ENCODE assay signal across 1 cellular context in genomic region chr1:157312270-157312812, GRCh38.
TF ChIP-seq lines count a peak whose summit lies in the region.

No MANE protein-coding gene starts in this region.

TF ChIP-seq in K562, 482 proteins besides CTCF, POLR2A, EP300 and RAD21 (continued from another document and continues in another):
- TF ChIP-seq E2F8 (IDR thresholded peaks at IDR 0.05; ENCODE audit: low read depth, partially characterized antibody) (no peak), MYC (IDR thresholded peaks at IDR 0.05; ENCODE audit: low read depth, low read length) (peak; percentile 55; the same call in 1 of the 2 replicates), MYC (CRISPR knock-in tag; IDR thresholded peaks at IDR 0.05; ENCODE audit: borderline replicate concordance, low read depth) (no peak), TARDBP (IDR thresholded peaks at IDR 0.05) (no peak), LARP7 (IDR thresholded peaks at IDR 0.05) (no peak), SIN3A (IDR thresholded peaks at IDR 0.05; ENCODE audit: borderline replicate concordance in 2 of 2, control insufficient read depth in 1 of 2, low read depth in 2 of 2, low read length in 2 of 2) (no peak), KDM1A (IDR thresholded peaks at IDR 0.05) (no peak), HDAC6 (IDR thresholded peaks at IDR 0.05; ENCODE audit: low read depth, low read length) (no peak), HNRNPLL (IDR thresholded peaks at IDR 0.05; ENCODE audit: low read depth, low read length, poor library complexity, severe bottlenecking) (no peak), TCF3 (CRISPR knock-in tag; IDR thresholded peaks at IDR 0.05) (peak; percentile 11; the same call in 1 of the 2 replicates), ZEB2 (IDR thresholded peaks at IDR 0.05) (no peak), MTA3 (IDR thresholded peaks at IDR 0.05; ENCODE audit: borderline replicate concordance) (peak; percentile 29; the same call in 1 of the 2 replicates), ZNF324 (CRISPR knock-in tag; IDR thresholded peaks at IDR 0.05) (no peak), HNRNPUL1 (IDR thresholded peaks at IDR 0.05; ENCODE audit: low read length) (no peak), SRSF9 (IDR thresholded peaks at IDR 0.05; ENCODE audit: borderline replicate concordance, low read depth, low read length) (no peak), COPS2 (conservative IDR thresholded peaks at IDR 0.05) (no peak), SOX6 (IDR thresholded peaks at IDR 0.05) (peak; percentile 41; the same call in 1 of the 2 replicates), ARNT (IDR thresholded peaks at IDR 0.05) (peak in 1 of 2 experiments; percentile 59; a peak in 1 of 4 replicates), HLTF (IDR thresholded peaks at IDR 0.05) (no peak), ELF2 (CRISPR knock-in tag; IDR thresholded peaks at IDR 0.05) (no peak), FOXA3 (CRISPR knock-in tag; conservative IDR thresholded peaks at IDR 0.05 in 1 of 2, IDR thresholded peaks at IDR 0.05 in 1 of 2) (no peak), USF1 (CRISPR knock-in tag; IDR thresholded peaks at IDR 0.05) (no peak), BDP1 (IDR thresholded peaks at IDR 0.05; ENCODE audit: insufficient read depth, insufficient read length) (no peak), HEY1 (CRISPR knock-in tag; IDR thresholded peaks at IDR 0.05; ENCODE audit: borderline replicate concordance) (no peak), E4F1 (CRISPR knock-in tag; IDR thresholded peaks at IDR 0.05; ENCODE audit: borderline replicate concordance) (no peak), FOXO4 (CRISPR knock-in tag; IDR thresholded peaks at IDR 0.05) (no peak), CBX3 (IDR thresholded peaks at IDR 0.05; ENCODE audit: borderline replicate concordance in 1 of 2, low read length in 2 of 2) (peak in 1 of 2 experiments; percentile 62; a peak in 1 of 3 replicates), ATF4 (CRISPR knock-in tag; IDR thresholded peaks at IDR 0.05) (no peak), CUX1 (CRISPR knock-in tag; IDR thresholded peaks at IDR 0.05) (no peak; the same call in 1 of the 2 replicates), ZNF444 (CRISPR knock-in tag; IDR thresholded peaks at IDR 0.05) (no peak), PCBP1 (IDR thresholded peaks at IDR 0.05; ENCODE audit: low read depth, low read length, poor library complexity, severe bottlenecking) (no peak), SNRNP70 (optimal IDR thresholded peaks at IDR 0.05; ENCODE audit: low read depth, low read length) (no peak), CC2D1A (IDR thresholded peaks at IDR 0.05) (peak; percentile 50; the same call in 1 of the 2 replicates), SAP30 (IDR thresholded peaks at IDR 0.05; ENCODE audit: borderline replicate concordance, insufficient read depth, low read depth, low read length, poor library complexity, severe bottlenecking) (no peak), NFIC (IDR thresholded peaks at IDR 0.05) (peak; percentile 65), STAT5B (CRISPR knock-in tag; IDR thresholded peaks at IDR 0.05) (no peak), NCOR1 (IDR thresholded peaks at IDR 0.05) (peak; percentile 27; the same call in 1 of the 2 replicates), RFX7 (CRISPR knock-in tag; IDR thresholded peaks at IDR 0.05) (no peak), TSC22D4 (tag; IDR thresholded peaks at IDR 0.05) (no peak), ZNF740 (CRISPR knock-in tag; IDR thresholded peaks at IDR 0.05) (no peak), ZNF740 (tag; IDR thresholded peaks at IDR 0.05) (no peak), ZNF41 (CRISPR knock-in tag; conservative IDR thresholded peaks at IDR 0.05) (0 out of 2 replicates have a peak, but pooled peaks have one; percentile 12), POLR2H (tag; IDR thresholded peaks at IDR 0.05; ENCODE audit: low read depth) (no peak), PPARD (CRISPR knock-in tag; IDR thresholded peaks at IDR 0.05) (no peak), MBD1 (CRISPR knock-in tag; IDR thresholded peaks at IDR 0.05) (no peak), SMARCA4 (IDR thresholded peaks at IDR 0.05) (peak; percentile 80), RBM22 (IDR thresholded peaks at IDR 0.05; ENCODE audit: low read depth, low read length, poor library complexity, severe bottlenecking) (no peak), L3MBTL2 (IDR thresholded peaks at IDR 0.05) (peak; percentile 92)
